In the genomic region with DNA sequence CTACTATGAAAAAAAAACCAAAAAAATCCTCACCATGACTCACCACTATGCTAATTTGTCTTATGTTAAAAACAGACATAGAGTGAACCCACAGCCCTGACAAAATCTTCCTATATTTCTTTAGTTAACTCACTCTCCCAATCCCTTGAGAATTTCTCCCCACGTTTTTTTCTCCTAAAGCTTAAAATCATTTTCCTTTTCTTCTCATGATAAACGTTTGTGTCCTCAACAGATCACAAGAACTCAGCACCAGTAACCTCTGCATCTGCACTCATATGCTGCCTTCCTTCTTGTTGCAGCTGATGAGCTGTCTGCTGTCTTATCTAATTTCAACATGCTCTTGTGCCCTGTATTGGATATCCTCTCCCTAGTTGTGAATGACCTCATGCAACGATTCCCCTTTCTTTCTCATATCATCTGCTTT, we compare ENCODE assay signal across 20 cellular contexts.
A peak's percentile ranks its signal among the peaks of the same experiment; 100 is the strongest.
DNase-seq lines count a peak whose midpoint lies in the region; ATAC-seq, FAIRE-seq and TF ChIP-seq lines count a peak whose summit lies in the region.
"Had no signal": no experiment of that assay in that cellular context is flagged by ENCODE, and none has a peak within 500 bp of the region (broad histone marks: within the 10 kb centered on the region; RNA-seq: fewer than 3 reads in every experiment).

No MANE protein-coding gene starts in this region.

- POLR2A ChIA-PET in AG04450 (lab: Yijun Ruan, JAX), result no interaction called here

- no peak for FAIRE-seq in H54 (lab: Jason Lieb, UNC)
- FAIRE-seq: GM19239, islet of Langerhans had no signal

- H3K27me3 ChIP-seq in AG04450 (ENCODE audit: control insufficient read depth, insufficient read depth, low read length), result no peaks in the 10 kb centered on the region
- no peaks in the 10 kb centered on the region for H3K27me3 ChIP-seq in mesendoderm (ENCODE audit: insufficient read depth, low read length, poor library complexity)
- no peaks in the 10 kb centered on the region for H3K27me3 ChIP-seq in gastrocnemius medialis
- H3K27me3 ChIP-seq: colonic mucosa, upper lobe of left lung had no signal

- WGBS in mesendoderm (ENCODE audit: extremely low coverage, insufficient coverage, low lambda C conversion rate), result no CpG with 5 or more reads among the region's 3 CpGs

- H3K36me3 ChIP-seq in mesendoderm (ENCODE audit: control insufficient read depth, insufficient read depth, low read length) (no peaks in the 10 kb centered on the region), gastrocnemius medialis (no peaks in the 10 kb centered on the region)
- H3K36me3 ChIP-seq: colonic mucosa, upper lobe of left lung had no signal

- H3K27ac ChIP-seq in AG04450 (ENCODE audit: low read depth, low read length), result no peak overlapping the region
- H3K27ac ChIP-seq in mesendoderm (ENCODE audit: low read depth, low read length), result no peak overlapping the region
- H3K27ac ChIP-seq in gastrocnemius medialis, result no peak overlapping the region
- H3K27ac ChIP-seq: colonic mucosa, upper lobe of left lung had no signal

- H3K4me3 ChIP-seq in AG04450 (ENCODE audit: low read depth, low read length), result no peak overlapping the region
- H3K4me3 ChIP-seq in choroid plexus epithelial cell (ENCODE audit: low read depth, low read length), result no peak overlapping the region
- no peak overlapping the region for H3K4me3 ChIP-seq in mesendoderm (ENCODE audit: low read length)
- no peak overlapping the region for H3K4me3 ChIP-seq in gastrocnemius medialis
- H3K4me3 ChIP-seq: colonic mucosa, upper lobe of left lung had no signal

- TF ChIP-seq CTCF in AG04450 (IDR thresholded peaks at IDR 0.05; ENCODE audit: low read depth, low read length), result no peak
- TF ChIP-seq CTCF in choroid plexus epithelial cell (conservative IDR thresholded peaks at IDR 0.05; ENCODE audit: low read depth, low read length), result no peak
- TF ChIP-seq CTCF in gastrocnemius medialis (IDR thresholded peaks at IDR 0.05 in 4 of 5, conservative IDR thresholded peaks at IDR 0.05 in 1 of 5), result no peak

- no peak overlapping the region for H2BK15ac ChIP-seq in mesendoderm (replicated peaks; ENCODE audit: low read depth)

- H3K9ac ChIP-seq in mesendoderm (ENCODE audit: low read length), result no peak overlapping the region

- H3K18ac ChIP-seq in mesendoderm (ENCODE audit: low read length), result no peak overlapping the region

- H3K9me3 ChIP-seq in AG04450 (ENCODE audit: control insufficient read depth, insufficient read depth, low read length) (no peaks in the 10 kb centered on the region), gastrocnemius medialis (no peaks in the 10 kb centered on the region)
- H3K9me3 ChIP-seq: colonic mucosa had no signal

- in situ Hi-C loops in gastrocnemius medialis (cut with MboI; ENCODE audit: low sequenced_read_pairs in 4 of 4), result no loop called here

- no peaks in the 10 kb centered on the region for H3K79me1 ChIP-seq in mesendoderm (ENCODE audit: low read length)

- H4K8ac ChIP-seq in mesendoderm (ENCODE audit: low read depth, low read length), result no peak overlapping the region

- CTCF ChIA-PET in AG04450 (lab: Charles Lee), result no interaction called here

- no peak overlapping the region for H3K4ac ChIP-seq in mesendoderm (ENCODE audit: low read depth, low read length)

- no peak overlapping the region for H3K4me2 ChIP-seq in mesendoderm (ENCODE audit: low read length)

- no peaks in the 10 kb centered on the region for H3K79me2 ChIP-seq in mesendoderm (ENCODE audit: control insufficient read depth, insufficient read depth, low read length)

- H2BK120ac ChIP-seq in mesendoderm (ENCODE audit: low read depth, low read length), result no peak overlapping the region

- no peaks in the 10 kb centered on the region for H3K4me1 ChIP-seq in mesendoderm (ENCODE audit: control insufficient read depth, low read depth, low read length)
- no peaks in the 10 kb centered on the region for H3K4me1 ChIP-seq in gastrocnemius medialis
- H3K4me1 ChIP-seq: colonic mucosa, upper lobe of left lung had no signal

- peak; percentile 13 for DNase-seq in AG04450 (ENCODE audit: low read depth, low spot score)
- peak; percentile 71 for DNase-seq in OCI-M1 (lab: John Stamatoyannopoulos, UW)
- peak; percentile 57 for DNase-seq in choroid plexus epithelial cell (ENCODE audit: low read depth)
- peak; percentile 14 for DNase-seq in mesendoderm
- no peak for DNase-seq in NCI-H345 (lab: John Stamatoyannopoulos, UW)
- DNase-seq in gastrocnemius medialis, result no peak
- no peak for DNase-seq in Ammon's horn (ENCODE audit: low spot score)
- no peak for DNase-seq in H54 (ENCODE audit: insufficient read length, low spot score)
- DNase-seq: ACHN; CD4-positive, alpha-beta memory T cell; colonic mucosa; DND-41; natural killer cell; NCI-H187; NCI-H510A; SHP77; stimulated activated naive CD4-positive, alpha-beta T cell had no signal

- ATAC-seq in gastrocnemius medialis, result no peak
- ATAC-seq: natural killer cell had no signal

- H2BK5ac ChIP-seq in mesendoderm (ENCODE audit: low read length), result no peak overlapping the region

- H4K5ac ChIP-seq in mesendoderm (ENCODE audit: low read length), result no peak overlapping the region

- no peak overlapping the region for H2AK5ac ChIP-seq in mesendoderm (ENCODE audit: low read length)

- intact Hi-C loops in gastrocnemius medialis (cut with DNase I; ENCODE audit: low total_unique reads), result no loop called here

- H3K56ac ChIP-seq in mesendoderm (ENCODE audit: low read length), result no peak overlapping the region

- no peak for TF ChIP-seq POLR2A in gastrocnemius medialis (IDR thresholded peaks at IDR 0.05)
- no peak for TF ChIP-seq POLR2A in H54 (IDR thresholded peaks at IDR 0.05; ENCODE audit: low read depth, low read length)

- H3K23ac ChIP-seq in mesendoderm (ENCODE audit: low read length), result no peak overlapping the region

Comparison
In these comparisons a context has a peak if more than half of its experiments do, and no peak if none do; other contexts are left out.
1. DNase-seq: peak in AG04450 (single experiment), OCI-M1 (single experiment), choroid plexus epithelial cell (single experiment) and mesendoderm (single experiment); none in NCI-H345 (single experiment), gastrocnemius medialis (0 of 2), Ammon's horn (single experiment) and H54 (single experiment).